ENCODE assay signal across 8 cellular contexts in the genomic region with DNA sequence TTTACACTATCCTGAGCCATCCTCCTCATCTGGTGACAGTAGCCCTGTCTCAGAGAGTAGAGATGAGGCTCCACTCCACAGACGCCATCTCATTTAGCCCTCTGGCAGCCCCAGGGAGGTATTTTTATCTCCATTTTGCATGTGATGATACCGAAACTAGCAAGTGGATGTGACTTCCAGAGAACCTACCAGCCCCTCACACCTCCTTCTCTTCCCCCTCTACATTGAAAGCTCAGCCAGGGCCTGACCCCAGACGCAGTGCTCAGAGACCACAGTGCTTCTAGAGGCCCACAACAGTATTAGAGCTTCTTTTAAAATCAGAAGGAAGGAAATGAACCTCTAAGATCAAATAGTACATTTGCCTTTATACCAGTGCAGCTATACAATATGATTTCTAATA. TPM values are rescaled to one million over a fixed set of nuclear protein-coding genes. Genes with fewer than 3 reads are reported as not detected.
DNase-seq lines count a peak whose midpoint lies in the region; ATAC-seq and TF ChIP-seq lines count a peak whose summit lies in the region.

No MANE protein-coding gene starts in this region.

- no peaks in the 10 kb centered on the region for H3K36me3 ChIP-seq in KOPT-K1 (ENCODE audit: insufficient read depth, low read length)
- peaks cover 0 to 8% (median 0%) of the 10 kb centered on the region in 3 experiments for H3K36me3 ChIP-seq in naive thymus-derived CD4-positive, alpha-beta T cell (ENCODE audit: control insufficient read depth in 2 of 3, insufficient read depth in 3 of 3, low read length in 3 of 3)
- H3K36me3 ChIP-seq in breast epithelium, result no peaks in the 10 kb centered on the region

- H3K9me3 ChIP-seq in KOPT-K1 (ENCODE audit: insufficient read depth, low read length, poor library complexity, severe bottlenecking) (no peaks in the 10 kb centered on the region), breast epithelium (no peaks in the 10 kb centered on the region)
- no peaks in the 10 kb centered on the region for H3K9me3 ChIP-seq in naive thymus-derived CD4-positive, alpha-beta T cell (ENCODE audit: control insufficient read depth in 2 of 3, low read length in 3 of 3)

- peak overlapping the region; percentile 20 for H3K4me3 ChIP-seq in naive thymus-derived CD4-positive, alpha-beta T cell (ENCODE audit: low read length)
- no peak overlapping the region for H3K4me3 ChIP-seq in breast epithelium

- no peaks in the 10 kb centered on the region for H3K27me3 Mint-ChIP-seq in naive thymus-derived CD4-positive, alpha-beta T cell

- H3K4me1 Mint-ChIP-seq in naive thymus-derived CD4-positive, alpha-beta T cell, result peaks cover 75 to 100% (median 95%) of the 10 kb centered on the region in 7 donors

- TF ChIP-seq CTCF in breast epithelium (IDR thresholded peaks at IDR 0.05), result no peak

- peak in 6 of 9 donors; percentile 31 to 47 (median 38) for DNase-seq in naive thymus-derived CD4-positive, alpha-beta T cell
- DNase-seq in breast epithelium (ENCODE audit: low spot score in 2 of 2) (no peak), NCI-H2171 (lab: John Stamatoyannopoulos, UW) (no peak), cerebellum (ENCODE audit: low spot score) (no peak)

- no peak for TF ChIP-seq POLR2A in breast epithelium (IDR thresholded peaks at IDR 0.05)

- peak overlapping the region; percentile 68 to 95 (median 84) for H3K4me3 Mint-ChIP-seq in naive thymus-derived CD4-positive, alpha-beta T cell

- H3K27ac ChIP-seq in KOPT-K1 (ENCODE audit: low read depth, low read length, poor library complexity, severe bottlenecking) (peak overlapping the region; percentile 59), breast epithelium (no peak overlapping the region)
- peak overlapping the region; percentile 98 for H3K27ac ChIP-seq in naive thymus-derived CD4-positive, alpha-beta T cell (ENCODE audit: low read depth, low read length)

- H3K27me3 ChIP-seq in naive thymus-derived CD4-positive, alpha-beta T cell (ENCODE audit: control insufficient read depth in 2 of 2, insufficient read depth in 2 of 2, low read length in 2 of 2), result no peaks in the 10 kb centered on the region
- no peaks in the 10 kb centered on the region for H3K27me3 ChIP-seq in breast epithelium

- H3K9me3 Mint-ChIP-seq in naive thymus-derived CD4-positive, alpha-beta T cell, result no peaks in the 10 kb centered on the region

- peaks cover 9 to 42% (median 24%) of the 10 kb centered on the region in 5 donors for H3K36me3 Mint-ChIP-seq in naive thymus-derived CD4-positive, alpha-beta T cell

- POLR2A ChIA-PET in naive thymus-derived CD4-positive, alpha-beta T cell (lab: Charles Lee), result interaction anchor here (0.6 to 1.0 kb wide), 2 partner anchors 11 to 331 kb away, joined by 3 read pairs; no protein-coding TSS in a partner anchor

- peaks cover 56 to 71% of the 10 kb centered on the region in 2 donors for H3K4me1 ChIP-seq in naive thymus-derived CD4-positive, alpha-beta T cell (ENCODE audit: control insufficient read depth in 2 of 2, insufficient read depth in 2 of 2, low read length in 2 of 2)
- peaks cover 0 to 3% of the 10 kb centered on the region in 2 donors for H3K4me1 ChIP-seq in breast epithelium

- intact Hi-C loops in naive thymus-derived CD4-positive, alpha-beta T cell (cut with micrococcal nuclease), result loop anchor here (1.0 to 10.0 kb wide), 2 partner anchors 8 to 861 kb away; a partner anchor contains a TSS
- intact Hi-C loops in breast epithelium (cut with DNase I; ENCODE audit: low total_unique reads), result no loop called here

- H3K27ac Mint-ChIP-seq in naive thymus-derived CD4-positive, alpha-beta T cell, result peak overlapping the region; percentile 93 to 99 (median 97)

- ATAC-seq in GM18520 (IDR thresholded peaks at IDR 0.05; ENCODE audit: unreplicated experiment) (peak; percentile 66), GM21576 (IDR thresholded peaks at IDR 0.05; ENCODE audit: unreplicated experiment) (peak; percentile 78), esophagus mucosa (no peak)
- ATAC-seq in naive thymus-derived CD4-positive, alpha-beta T cell, result peak; percentile 70

- CTCF ChIA-PET in naive thymus-derived CD4-positive, alpha-beta T cell (lab: Charles Lee), result interaction anchor here (0.7 to 1.5 kb wide), 4 partner anchors 12 to 136 kb away, joined by 3 to 6 read pairs (median 4); no protein-coding TSS in a partner anchor

RNA-seq across cellular contexts. Expression of a gene that starts 8.3 kb away (rescaled TPM):
- 100 to 1,000 TPM; 114 to 146 (median 116) TPM for total RNA-seq in naive thymus-derived CD4-positive, alpha-beta T cell
- polyA plus RNA-seq in naive thymus-derived CD4-positive, alpha-beta T cell, result 100 to 1,000 TPM; 249 to 277 TPM
- 100 to 1,000 TPM in 2 of 3 donors, 10 to 100 TPM in 1; 61.6 to 181 (median 127) TPM for total RNA-seq in breast epithelium
- total RNA-seq in esophagus mucosa, result 4.9 TPM
- 12.8 TPM for total RNA-seq in cerebellum

Comparison
In these comparisons a context has a peak if more than half of its experiments do, and no peak if none do; other contexts are left out.
1. H3K27ac ChIP-seq: peak in KOPT-K1 (single experiment) and naive thymus-derived CD4-positive, alpha-beta T cell (single experiment); none in breast epithelium (0 of 2).
2. DNase-seq: peak in naive thymus-derived CD4-positive, alpha-beta T cell (6 of 9); none in breast epithelium (0 of 2), NCI-H2171 (single experiment) and cerebellum (single experiment).